ENCODE assay signal across 19 cellular contexts in the genomic region with DNA sequence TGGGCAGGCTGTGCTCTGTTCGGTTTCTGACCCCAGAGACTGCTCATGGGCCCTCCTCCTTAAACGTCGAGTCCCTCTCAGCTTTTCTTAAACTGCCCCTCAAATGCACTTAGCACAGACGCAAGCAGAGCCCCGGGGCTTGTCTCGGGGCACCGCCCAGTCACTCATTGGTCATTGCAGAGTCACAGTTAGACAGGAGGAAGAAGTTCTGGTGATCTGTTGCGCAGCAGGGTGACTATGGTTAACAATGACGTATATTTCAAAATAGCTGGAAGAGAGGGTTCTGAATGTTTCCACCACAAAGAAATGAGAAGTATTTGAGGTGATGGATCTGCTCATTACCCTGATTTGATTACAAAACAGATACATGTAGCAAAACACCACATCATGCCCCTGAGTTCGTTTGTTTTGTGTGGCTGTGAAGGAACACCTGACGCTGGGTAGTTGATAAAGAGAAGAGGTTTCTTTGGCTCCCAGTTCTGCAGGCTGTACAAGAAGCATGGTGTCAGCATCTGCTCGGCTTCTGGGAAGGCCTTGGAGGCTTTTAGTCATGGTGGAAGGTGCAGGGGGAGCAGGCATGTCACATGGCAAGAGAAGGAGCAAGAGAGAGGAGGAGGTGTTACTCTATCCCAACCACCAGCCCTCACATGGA.
"Had no signal": no experiment of that assay in that cellular context is flagged by ENCODE, and none has a peak within 500 bp of the region (broad histone marks: within the 10 kb centered on the region; RNA-seq: fewer than 3 reads in every experiment).

No MANE protein-coding gene starts in this region.

- H3K9me3 ChIP-seq: esophagus muscularis mucosa, gastroesophageal sphincter, heart right ventricle, right lobe of liver, stomach had no signal

- DNase-seq: activated B cell treated with CpG ODN at 0.5 μM for 24 hours; activated CD4-positive, alpha-beta memory T cell treated with anti-CD3 and anti-CD28 coated beads for 36 hours; activated CD4-positive, alpha-beta T cell treated with anti-CD3 and anti-CD28 coated beads for 4 hours; activated gamma-delta T cell treated with Interleukin-2 at 50 U/mL for 16 hours; activated T-cell treated with anti-CD3 and anti-CD28 coated beads for 4 hours; effector memory CD4-positive, alpha-beta T cell; heart right ventricle; mesenchymal stem cell; naive thymus-derived CD8-positive, alpha-beta T cell; right lobe of liver; small intestine; stimulated activated CD4-positive, alpha-beta T cell treated with anti-CD3 and anti-CD28 coated beads, Interleukin-4, amount 100 ng/mL, for 1 hour; stomach had no signal

- H3K27me3 Mint-ChIP-seq: activated B cell treated with CpG ODN at 0.5 μM for 24 hours; activated CD4-positive, alpha-beta memory T cell treated with anti-CD3 and anti-CD28 coated beads for 36 hours; naive thymus-derived CD8-positive, alpha-beta T cell had no signal

- H3K27ac Mint-ChIP-seq: activated B cell treated with CpG ODN at 0.5 μM for 24 hours; activated CD4-positive, alpha-beta memory T cell treated with anti-CD3 and anti-CD28 coated beads for 36 hours; activated T-helper 1 cell treated with anti-CD3 and anti-CD28 coated beads, Interleukin-12 subunit alpha, Interleukin-12 subunit beta, Interleukin-2, Interleukin-4 antibody, amounts not matched to agents 30 ng/mL and 10 ng/mL and 1 ng/mL, durations not matched to agents 14 hours and 24 hours and 36 hours; type B pancreatic cell had no signal

- H3K9me3 Mint-ChIP-seq: activated B cell treated with CpG ODN at 0.5 μM for 24 hours; activated CD4-positive, alpha-beta memory T cell treated with anti-CD3 and anti-CD28 coated beads for 36 hours; activated naive CD4-positive, alpha-beta T cell treated with anti-CD3 and anti-CD28 coated beads, Interleukin-2, amount 50 U/mL, for 72 hours; activated T-helper 1 cell treated with anti-CD3 and anti-CD28 coated beads, Interleukin-12 subunit alpha, Interleukin-12 subunit beta, Interleukin-2, Interleukin-4 antibody, amounts not matched to agents 30 ng/mL and 10 ng/mL and 1 ng/mL, durations not matched to agents 14 hours and 24 hours and 36 hours; naive thymus-derived CD8-positive, alpha-beta T cell; type B pancreatic cell had no signal

- H3K27ac ChIP-seq: esophagus muscularis mucosa, gastroesophageal sphincter, heart right ventricle, parathyroid adenoma, right lobe of liver, stomach had no signal

- H3K4me3 Mint-ChIP-seq: activated B cell treated with CpG ODN at 0.5 μM for 24 hours; activated CD4-positive, alpha-beta memory T cell treated with anti-CD3 and anti-CD28 coated beads for 36 hours; activated T-helper 1 cell treated with anti-CD3 and anti-CD28 coated beads, Interleukin-12 subunit alpha, Interleukin-12 subunit beta, Interleukin-2, Interleukin-4 antibody, amounts not matched to agents 30 ng/mL and 10 ng/mL and 1 ng/mL, durations not matched to agents 14 hours and 24 hours and 36 hours; naive thymus-derived CD8-positive, alpha-beta T cell; type B pancreatic cell had no signal

- H3K36me3 ChIP-seq: gastroesophageal sphincter, right lobe of liver had no signal

- H3K4me3 ChIP-seq: esophagus muscularis mucosa, gastroesophageal sphincter, heart right ventricle, right lobe of liver, stomach had no signal

- H3K4me1 ChIP-seq: esophagus muscularis mucosa, gastroesophageal sphincter, parathyroid adenoma, right lobe of liver, stomach had no signal

- ATAC-seq: activated naive CD4-positive, alpha-beta T cell treated with anti-CD3 and anti-CD28 coated beads, Interleukin-2, amount 50 U/mL, for 72 hours; gastroesophageal sphincter; heart right ventricle; naive thymus-derived CD8-positive, alpha-beta T cell; right lobe of liver had no signal

- H3K36me3 Mint-ChIP-seq: activated CD4-positive, alpha-beta memory T cell treated with anti-CD3 and anti-CD28 coated beads for 36 hours; activated naive CD4-positive, alpha-beta T cell treated with anti-CD3 and anti-CD28 coated beads, Interleukin-2, amount 50 U/mL, for 72 hours; type B pancreatic cell had no signal

- H3K27me3 ChIP-seq: esophagus muscularis mucosa, gastroesophageal sphincter, heart right ventricle, right lobe of liver, stomach had no signal
